In genomic region chr20:47674145-47674544, GRCh38 we compare ENCODE assay signal across 17 cellular contexts.
A peak's percentile ranks its signal among the peaks of the same experiment; 100 is the strongest.
DNase-seq lines count a peak whose midpoint lies in the region; ATAC-seq, FAIRE-seq and TF ChIP-seq lines count a peak whose summit lies in the region.
"Had no signal": no experiment of that assay in that cellular context is flagged by ENCODE, and none has a peak within 500 bp of the region (broad histone marks: within the 10 kb centered on the region; RNA-seq: fewer than 3 reads in every experiment).

No MANE protein-coding gene starts in this region.

- H3K23ac ChIP-seq in neuronal stem cell (ENCODE audit: low read depth, low read length, poor library complexity) (no peak overlapping the region), mesendoderm (ENCODE audit: low read length) (no peak overlapping the region)

- H2BK120ac ChIP-seq in neuronal stem cell (ENCODE audit: low read depth, low read length) (no peak overlapping the region), mesendoderm (ENCODE audit: low read depth, low read length) (no peak overlapping the region)

- WGBS in HepG2 (ENCODE audit: low lambda C conversion rate) = 86% methylated on average over 11 of the region's 15 CpGs
- no CpG with 5 or more reads among the region's 15 CpGs for WGBS in right lobe of liver (ENCODE audit: insufficient coverage, low coverage, low lambda C conversion rate, missing lambda C conversion rate)
- WGBS in K562 (ENCODE audit: insufficient coverage, low coverage, missing lambda C conversion rate) = 7% methylated on average over 14 of the region's 15 CpGs
- no CpG with 5 or more reads among the region's 15 CpGs for WGBS in neuronal stem cell (ENCODE audit: extremely low coverage in 2 of 2, insufficient read length in 2 of 2, insufficient replicate concordance in 1 of 2), 2 donors
- WGBS in mesendoderm (ENCODE audit: extremely low coverage, insufficient coverage, low lambda C conversion rate) = no CpG with 5 or more reads among the region's 15 CpGs

- no peak overlapping the region for H3K56ac ChIP-seq in mesendoderm (ENCODE audit: low read length)

- H3K79me1 ChIP-seq in neuronal stem cell (ENCODE audit: low read depth, low read length) = no peaks in the 10 kb centered on the region
- no peaks in the 10 kb centered on the region for H3K79me1 ChIP-seq in mesendoderm (ENCODE audit: low read length)

- no peak overlapping the region for H4K91ac ChIP-seq in neuronal stem cell (ENCODE audit: low read depth, low read length, poor library complexity)

- TF ChIP-seq POLR2A in HepG2 (IDR thresholded peaks at IDR 0.05; ENCODE audit: insufficient read depth in 1 of 2, low read depth in 2 of 2, low read length in 2 of 2) (no peak), right lobe of liver (IDR thresholded peaks at IDR 0.05) (no peak), K562 (conservative IDR thresholded peaks at IDR 0.05) (no peak)

- TF ChIP-seq EP300 in HepG2 (IDR thresholded peaks at IDR 0.05; ENCODE audit: low read depth in 2 of 2, low read length in 2 of 2) = no peak
- TF ChIP-seq EP300 in HepG2 (CRISPR knock-in tag; IDR thresholded peaks at IDR 0.05; ENCODE audit: borderline replicate concordance) = no peak
- no peak for TF ChIP-seq EP300 in K562 (IDR thresholded peaks at IDR 0.05; ENCODE audit: low read length)

- no peaks in the 10 kb centered on the region for H3K27me3 ChIP-seq in HepG2 (ENCODE audit: control insufficient read depth in 1 of 2, insufficient read depth in 2 of 2, low read length in 2 of 2)
- H3K27me3 ChIP-seq in right lobe of liver = no peaks in the 10 kb centered on the region
- peaks cover 45 to 87% of the 10 kb centered on the region in 2 experiments for H3K27me3 ChIP-seq in K562 (ENCODE audit: control insufficient read depth in 2 of 2, insufficient read depth in 2 of 2, low read length in 2 of 2)
- no peaks in the 10 kb centered on the region for H3K27me3 ChIP-seq in neuronal stem cell (ENCODE audit: control insufficient read depth in 3 of 3, insufficient read depth in 3 of 3, low read depth in 1 of 3, low read length in 3 of 3)
- no peaks in the 10 kb centered on the region for H3K27me3 ChIP-seq in mesendoderm (ENCODE audit: insufficient read depth, low read length, poor library complexity)

- H3K18ac ChIP-seq in neuronal stem cell (ENCODE audit: low read length) = peak overlapping the region; percentile 5
- H3K18ac ChIP-seq in mesendoderm (ENCODE audit: low read length) = no peak overlapping the region

- H2BK5ac ChIP-seq in neuronal stem cell (ENCODE audit: low read length) (no peak overlapping the region), mesendoderm (ENCODE audit: low read length) (no peak overlapping the region)

- H3K9ac ChIP-seq in HepG2 (ENCODE audit: insufficient read depth, low read depth, low read length) (no peak overlapping the region), K562 (ENCODE audit: insufficient read depth in 1 of 2, low read depth in 2 of 2, low read length in 2 of 2) (no peak overlapping the region), neuronal stem cell (ENCODE audit: low read depth, low read length, poor library complexity) (no peak overlapping the region), mesendoderm (ENCODE audit: low read length) (no peak overlapping the region)

- in situ Hi-C loops in HepG2 (cut with HindIII; ENCODE audit: extremely low pct_ligation_motif_present, low pct_unique_long_range_greater_than_20kb) = no loop called here
- in situ Hi-C loops in K562 (cut with MboI) = loop anchor here (5.0 kb wide), 1 partner anchor 943 kb away; no protein-coding TSS in a partner anchor

- FAIRE-seq in HepG2 (lab: Jason Lieb, UNC) (no peak), K562 (lab: Jason Lieb, UNC) (no peak)
- FAIRE-seq: A204.1, GM12892, GM19239 had no signal

- H4K20me1 ChIP-seq in HepG2 (ENCODE audit: insufficient read depth, low read length) (no peaks in the 10 kb centered on the region), K562 (replicated peaks; ENCODE audit: control insufficient read depth, insufficient read depth, low read length) (peaks cover 20% of the 10 kb centered on the region)

- H3K4me2 ChIP-seq in HepG2 (ENCODE audit: low read depth, low read length) = no peak overlapping the region
- H3K4me2 ChIP-seq in K562 (ENCODE audit: insufficient read depth, low read length) = no peak overlapping the region
- H3K4me2 ChIP-seq in neuronal stem cell (ENCODE audit: insufficient read depth, low read length, poor library complexity, severe bottlenecking) = no peak overlapping the region
- H3K4me2 ChIP-seq in mesendoderm (ENCODE audit: low read length) = no peak overlapping the region

- no peak overlapping the region for H3K27ac ChIP-seq in HepG2 (ENCODE audit: extremely low read length, insufficient read depth, low read length)
- no peak overlapping the region for H3K27ac ChIP-seq in right lobe of liver
- H3K27ac ChIP-seq in K562 (ENCODE audit: extremely low read depth, low read depth, low read length) = no peak overlapping the region
- H3K27ac ChIP-seq in neuronal stem cell (replicated peaks; ENCODE audit: low read length) = no peak overlapping the region
- H3K27ac ChIP-seq in mesendoderm (ENCODE audit: low read depth, low read length) = no peak overlapping the region

- H3K4me3 ChIP-seq in HepG2 (replicated peaks in 1 of 3; ENCODE audit: insufficient read depth in 1 of 3, low read depth in 2 of 3, low read length in 3 of 3) = no peak overlapping the region
- H3K4me3 ChIP-seq in right lobe of liver = no peak overlapping the region
- no peak overlapping the region for H3K4me3 ChIP-seq in K562
- no peak overlapping the region for H3K4me3 ChIP-seq in neuronal stem cell (ENCODE audit: low read length in 2 of 2)
- no peak overlapping the region for H3K4me3 ChIP-seq in mesendoderm (ENCODE audit: low read length)

- H3K9me1 ChIP-seq in K562 (ENCODE audit: control insufficient read depth, insufficient read depth, low read length) = no peaks in the 10 kb centered on the region

- TF ChIP-seq RAD21 in HepG2 (CRISPR knock-in tag; IDR thresholded peaks at IDR 0.05) (no peak), K562 (CRISPR knock-in tag; conservative IDR thresholded peaks at IDR 0.05 in 1 of 2, IDR thresholded peaks at IDR 0.05 in 1 of 2) (no peak)

- peak overlapping the region; percentile 25 for H3K14ac ChIP-seq in neuronal stem cell (ENCODE audit: low read length)

- H4K8ac ChIP-seq in neuronal stem cell (ENCODE audit: low read depth, low read length) (no peak overlapping the region), mesendoderm (ENCODE audit: low read depth, low read length) (no peak overlapping the region)

- CTCF ChIA-PET in HepG2 (lab: Yijun Ruan, JAX; ENCODE audit: low intra/inter-chr PET ratio, low total read pairs) = no interaction called here
- CTCF ChIA-PET in K562 (lab: Yijun Ruan, JAX; ENCODE audit: low intra/inter-chr PET ratio) = no interaction called here

- intact Hi-C loops in HepG2 (cut with micrococcal nuclease; ENCODE audit: unreplicated experiment) (no loop called here), right lobe of liver (cut with DNase I) (loop anchor here in 1 of 2 donors (10.0 kb wide), 1 partner anchor 111 kb away; the partner anchor contains the start of gene SULF2), K562 (cut with micrococcal nuclease) (no loop called here)

- no peak for TF ChIP-seq CTCF in HepG2 (CRISPR knock-in tag; IDR thresholded peaks at IDR 0.05)
- TF ChIP-seq CTCF in right lobe of liver (IDR thresholded peaks at IDR 0.05) = no peak
- no peak for TF ChIP-seq CTCF in K562 (IDR thresholded peaks at IDR 0.05 in 2 of 3, conservative IDR thresholded peaks at IDR 0.05 in 1 of 3; ENCODE audit: insufficient read depth in 2 of 3, low read depth in 1 of 3, low read length in 3 of 3)

- no peak overlapping the region for H4K5ac ChIP-seq in mesendoderm (ENCODE audit: low read length)

- H2BK15ac ChIP-seq in neuronal stem cell (ENCODE audit: low read length) = no peak overlapping the region
- no peak overlapping the region for H2BK15ac ChIP-seq in mesendoderm (replicated peaks; ENCODE audit: low read depth)

- H3K9me3 ChIP-seq in HepG2 (ENCODE audit: low read length) (no peaks in the 10 kb centered on the region), right lobe of liver (no peaks in the 10 kb centered on the region), K562 (replicated peaks; ENCODE audit: control insufficient read depth, insufficient read depth, low read depth, low read length) (no peaks in the 10 kb centered on the region), neuronal stem cell (replicated peaks in 1 of 2; ENCODE audit: control insufficient read depth in 2 of 2, insufficient read depth in 1 of 2, low read depth in 1 of 2, low read length in 2 of 2) (no peaks in the 10 kb centered on the region)

- H2BK12ac ChIP-seq in neuronal stem cell (ENCODE audit: low read length) = no peak overlapping the region

- H2AFZ ChIP-seq in HepG2 (ENCODE audit: low read length) (no peak overlapping the region), K562 (ENCODE audit: low read depth, low read length) (no peak overlapping the region), neuronal stem cell (ENCODE audit: low read length) (no peak overlapping the region)

- no TSS peak for BruUV-seq in HepG2 (replicated peaks; lab: Mats Ljungman, UMichigan)
- no TSS peak for BruUV-seq in K562 (replicated peaks; lab: Mats Ljungman, UMichigan)

- DNase-seq in HepG2 (ENCODE audit: low spot score) (no peak), right lobe of liver (no peak), K562 (ENCODE audit: extremely low read depth in 1 of 4, low spot score in 3 of 4) (no peak), neuronal stem cell (ENCODE audit: low spot score) (no peak), epidermal melanocyte (ENCODE audit: insufficient read length, low spot score) (no peak), mesendoderm (no peak)
- DNase-seq in effector CD8-positive, alpha-beta T cell (lab: John Stamatoyannopoulos, UW) = no peak
- DNase-seq: C1 segment of cervical spinal cord; Calu3; CD4-positive, alpha-beta T cell; DMS 273 treated with DMSO at 0.1 percent for 48 hours; GOT3; HCEC 1CT; HFFc6 had no signal

- POLR2A ChIA-PET in HepG2 (lab: Yijun Ruan, JAX) = no interaction called here
- POLR2A ChIA-PET in K562 (lab: Yijun Ruan, JAX) = interaction anchor here (0.6 kb wide), 1 partner anchor 1838 kb away, joined by 4 read pairs; no protein-coding TSS in a partner anchor

- H2AK5ac ChIP-seq in neuronal stem cell (ENCODE audit: low read depth, low read length) (no peak overlapping the region), mesendoderm (ENCODE audit: low read length) (no peak overlapping the region)

- H3K4ac ChIP-seq in neuronal stem cell (ENCODE audit: low read length) = no peak overlapping the region
- no peak overlapping the region for H3K4ac ChIP-seq in mesendoderm (ENCODE audit: low read depth, low read length)

- H3K4me1 ChIP-seq in HepG2 (ENCODE audit: insufficient read depth, low read length) (peaks cover 22% of the 10 kb centered on the region), right lobe of liver (no peaks in the 10 kb centered on the region), K562 (replicated peaks in 1 of 2; ENCODE audit: control insufficient read depth in 2 of 2, insufficient read depth in 2 of 2, low read length in 2 of 2) (peaks cover 0 to 12% of the 10 kb centered on the region in 2 experiments; a peak in 1 of 5 replicates), neuronal stem cell (ENCODE audit: control insufficient read depth in 2 of 2, insufficient read depth in 1 of 2, low read depth in 1 of 2, low read length in 2 of 2) (no peaks in the 10 kb centered on the region), mesendoderm (ENCODE audit: control insufficient read depth, low read depth, low read length) (no peaks in the 10 kb centered on the region)

- no peaks in the 10 kb centered on the region for H3K36me3 ChIP-seq in HepG2 (replicated peaks in 1 of 2; ENCODE audit: control insufficient read depth in 1 of 2, insufficient read depth in 2 of 2, low read length in 2 of 2)
- H3K36me3 ChIP-seq in right lobe of liver = peaks cover 0 to 3% (median 0%) of the 10 kb centered on the region in 4 donors
- no peaks in the 10 kb centered on the region for H3K36me3 ChIP-seq in K562 (ENCODE audit: control insufficient read depth, insufficient read depth, low read length)
- H3K36me3 ChIP-seq in neuronal stem cell (replicated peaks in 1 of 2; ENCODE audit: control insufficient read depth in 2 of 2, insufficient read depth in 2 of 2, low read length in 2 of 2) = peaks cover 4 to 24% of the 10 kb centered on the region in 2 donors
- no peaks in the 10 kb centered on the region for H3K36me3 ChIP-seq in mesendoderm (ENCODE audit: control insufficient read depth, insufficient read depth, low read length)

- H3K79me2 ChIP-seq in HepG2 (ENCODE audit: insufficient read depth, low read length) = no peaks in the 10 kb centered on the region
- H3K79me2 ChIP-seq in K562 (ENCODE audit: control insufficient read depth, insufficient read depth, low read length) = no peaks in the 10 kb centered on the region
- no peaks in the 10 kb centered on the region for H3K79me2 ChIP-seq in mesendoderm (ENCODE audit: control insufficient read depth, insufficient read depth, low read length)

- no peak for ATAC-seq in HepG2
- ATAC-seq in right lobe of liver = no peak
- ATAC-seq in K562 = no peak
